In genomic region chr1:21280011-21280471, GRCh38 we compare ENCODE assay signal across 8 cellular contexts. TPM values are rescaled to one million over a fixed set of nuclear protein-coding genes. Genes with fewer than 3 reads are reported as not detected.
A peak's percentile ranks its signal among the peaks of the same experiment; 100 is the strongest.
DNase-seq lines count a peak whose midpoint lies in the region; ATAC-seq and TF ChIP-seq lines count a peak whose summit lies in the region.

No MANE protein-coding gene starts in this region.

- H3K9me3 ChIP-seq in esophagus squamous epithelium (no peaks in the 10 kb centered on the region), neutrophil (no peaks in the 10 kb centered on the region)

- TF ChIP-seq POLR2A in esophagus squamous epithelium (IDR thresholded peaks at IDR 0.05): no peak

- H3K27me3 ChIP-seq in esophagus squamous epithelium: no peaks in the 10 kb centered on the region
- H3K27me3 ChIP-seq in neutrophil: no peaks in the 10 kb centered on the region

- H3K4me3 Mint-ChIP-seq in T-helper 2 cell treated with Interferon-gamma antibody and Interleukin-4, amounts not matched to agents 5 μg/mL and 100 μg/mL, for 36 hours: peak overlapping the region; percentile 69

- H3K4me1 ChIP-seq in esophagus squamous epithelium: peaks cover 24 to 96% (median 56%) of the 10 kb centered on the region in 3 donors
- peaks cover 36 to 38% of the 10 kb centered on the region in 2 experiments for H3K4me1 ChIP-seq in neutrophil (ENCODE audit: control insufficient read depth in 1 of 2, insufficient read depth in 1 of 2, low read depth in 1 of 2, low read length in 1 of 2)

- no peak overlapping the region for H3K4me3 ChIP-seq in esophagus squamous epithelium
- H3K4me3 ChIP-seq in neutrophil (ENCODE audit: low read depth in 1 of 2, low read length in 1 of 2): peak overlapping the region; percentile 9 to 20

- peak overlapping the region; percentile 94 for H3K27ac Mint-ChIP-seq in T-helper 2 cell treated with Interferon-gamma antibody and Interleukin-4, amounts not matched to agents 5 μg/mL and 100 μg/mL, for 36 hours

- peaks cover 15% of the 10 kb centered on the region for H3K36me3 Mint-ChIP-seq in T-helper 2 cell treated with Interferon-gamma antibody and Interleukin-4, amounts not matched to agents 5 μg/mL and 100 μg/mL, for 36 hours (ENCODE audit: low read depth)

- H3K27me3 Mint-ChIP-seq in T-helper 2 cell treated with Interferon-gamma antibody and Interleukin-4, amounts not matched to agents 5 μg/mL and 100 μg/mL, for 36 hours (ENCODE audit: low read depth): no peaks in the 10 kb centered on the region

- no peaks in the 10 kb centered on the region for H3K9me3 Mint-ChIP-seq in T-helper 2 cell treated with Interferon-gamma antibody and Interleukin-4, amounts not matched to agents 5 μg/mL and 100 μg/mL, for 36 hours

- DNase-seq in CD1c-positive myeloid dendritic cell (ENCODE audit: extremely low spot score) (peak; percentile 44), esophagus squamous epithelium (lab: John Stamatoyannopoulos, UW) (no peak), T1000 (lab: John Stamatoyannopoulos, UW) (no peak), AML-193 (lab: John Stamatoyannopoulos, UW) (no peak), DMS53 treated with DMSO at 0.1 percent for 48 hours (lab: John Stamatoyannopoulos, UW; ENCODE audit: unreplicated experiment) (no peak)
- DNase-seq in T-helper 2 cell treated with Interferon-gamma antibody and Interleukin-4, amounts not matched to agents 5 μg/mL and 100 μg/mL, for 36 hours (ENCODE audit: low spot score): no peak

- TF ChIP-seq CTCF in esophagus squamous epithelium (IDR thresholded peaks at IDR 0.05) (no peak), neutrophil (IDR thresholded peaks at IDR 0.05) (no peak)

- peaks cover 37% of the 10 kb centered on the region for H3K4me1 Mint-ChIP-seq in T-helper 2 cell treated with Interferon-gamma antibody and Interleukin-4, amounts not matched to agents 5 μg/mL and 100 μg/mL, for 36 hours (ENCODE audit: low read depth)

- H3K27ac ChIP-seq in esophagus squamous epithelium (peak overlapping the region; percentile 67 to 92 (median 77)), neutrophil (peak overlapping the region; percentile 72)

- no peak for ATAC-seq in GM18858 (IDR thresholded peaks at IDR 0.05; ENCODE audit: unreplicated experiment)

- 29 to 63% methylated on average over 1 to 5 of the region's 5 CpGs for WGBS in esophagus squamous epithelium, 2 donors

- intact Hi-C loops in esophagus squamous epithelium (cut with DNase I): no loop called here

- H3K36me3 ChIP-seq in esophagus squamous epithelium (no peaks in the 10 kb centered on the region), neutrophil (peaks cover 73% of the 10 kb centered on the region)

RNA-seq across cellular contexts. Expression of gene ECE1, which starts 10.2 kb away (rescaled TPM):
- 10 to 100 TPM; 11.3 to 42.2 (median 24.1) TPM for total RNA-seq in esophagus squamous epithelium

Comparison
In these comparisons a context has a peak if more than half of its experiments do, and no peak if none do; other contexts are left out.
1. H3K4me3 ChIP-seq: peak in neutrophil (2 of 2); none in esophagus squamous epithelium (0 of 4).